Comparison of ENCODE assay signal across 8 cellular contexts in the genomic region with DNA sequence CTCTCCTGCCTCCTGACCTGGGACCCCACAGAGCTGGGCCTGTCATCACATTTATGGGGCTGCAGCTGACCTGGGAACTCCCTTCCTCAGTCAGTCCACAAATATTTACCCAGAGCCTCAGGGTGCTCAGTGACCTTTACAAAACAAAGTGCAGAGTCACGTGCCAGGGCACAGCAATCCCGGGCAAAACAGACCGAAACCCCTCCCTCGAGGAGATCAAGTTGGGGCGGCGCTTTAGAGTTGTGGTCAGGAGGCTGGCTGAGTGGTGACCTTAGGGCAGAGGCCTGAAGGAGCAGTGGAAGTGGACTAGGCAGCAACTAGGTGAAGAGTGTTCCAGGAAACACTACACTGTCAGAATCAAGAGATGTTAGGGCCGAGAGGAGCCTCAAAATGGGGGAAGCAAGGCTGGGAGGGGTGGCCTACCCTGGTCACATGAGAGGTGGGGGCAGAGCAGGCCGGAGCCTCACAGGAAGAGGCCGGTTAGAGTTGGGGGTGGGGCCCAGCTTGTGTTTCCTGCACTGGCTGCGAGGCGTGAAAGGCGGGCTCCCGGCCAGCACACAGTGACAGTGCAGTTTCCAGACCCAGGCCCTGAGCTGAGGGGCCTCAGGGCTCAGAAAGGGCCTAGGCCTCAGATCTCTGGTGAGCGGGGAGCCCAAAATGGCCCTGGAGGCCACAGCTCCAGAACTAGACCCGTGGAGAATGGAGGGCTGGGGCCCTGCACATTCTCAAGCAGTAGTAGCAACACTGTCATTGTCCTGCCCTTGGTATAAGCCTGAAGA. TPM values are rescaled to one million over a fixed set of nuclear protein-coding genes. Genes with fewer than 3 reads are reported as not detected.
DNase-seq lines count a peak whose midpoint lies in the region; ATAC-seq and TF ChIP-seq lines count a peak whose summit lies in the region.

No MANE protein-coding gene starts in this region.

- DNase-seq in NCI-H748 (lab: John Stamatoyannopoulos, UW; ENCODE audit: unreplicated experiment): peak; percentile 88
- DNase-seq in activated CD4-positive, alpha-beta T cell treated with anti-CD3 and anti-CD28 coated beads, Interleukin-2, amount 50 U/mL, for 4 hours: peak; percentile 39 to 44
- peak; percentile 91 for DNase-seq in ecto neural progenitor cell (ENCODE audit: low spot score)
- peak; percentile 99 for DNase-seq in lower lobe of right lung
- peak; percentile 78 to 94 (median 79) for DNase-seq in stimulated activated CD4-positive, alpha-beta T cell treated with anti-CD3 and anti-CD28 coated beads, TNF-alpha, amount 100 ng/mL, for 24 hours (ENCODE audit: low read depth in 3 of 3)

- ATAC-seq in GM19324 (IDR thresholded peaks at IDR 0.05; ENCODE audit: low FRiP score, unreplicated experiment) (peak; percentile 35), HG03520 (IDR thresholded peaks at IDR 0.05; ENCODE audit: unreplicated experiment) (peak; percentile 29), lower lobe of right lung (peak; percentile 54 to 67)

- intact Hi-C loops in lower lobe of right lung (cut with DNase I): no loop called here

- peak overlapping the region; percentile 99 for H3K9ac ChIP-seq in BLaER1

- H3K27ac ChIP-seq in BLaER1 (peak overlapping the region; percentile 99), lower lobe of right lung (peak overlapping the region; percentile 100)

- no peak for TF ChIP-seq CTCF in lower lobe of right lung (IDR thresholded peaks at IDR 0.05)

- H3K27me3 ChIP-seq in BLaER1 (no peaks in the 10 kb centered on the region), lower lobe of right lung (ENCODE audit: low read depth) (no peaks in the 10 kb centered on the region)

- peaks cover 12% of the 10 kb centered on the region for H4K20me1 ChIP-seq in BLaER1

- H3K4me3 ChIP-seq in BLaER1 (peak overlapping the region; percentile 90), lower lobe of right lung (peak overlapping the region; percentile 91)

- peak overlapping the region; percentile 94 for H3K4me2 ChIP-seq in BLaER1

- H3K36me3 ChIP-seq in BLaER1 (peaks cover 6% of the 10 kb centered on the region), lower lobe of right lung (peaks cover 3% of the 10 kb centered on the region)

- peaks cover 74% of the 10 kb centered on the region for H3K4me1 ChIP-seq in BLaER1
- H3K4me1 ChIP-seq in lower lobe of right lung: peaks cover 58% of the 10 kb centered on the region

- H3K9me3 ChIP-seq in BLaER1: no peaks in the 10 kb centered on the region
- no peaks in the 10 kb centered on the region for H3K9me3 ChIP-seq in lower lobe of right lung

RNA-seq across cellular contexts. Expression of a gene that starts 3.7 kb away (rescaled TPM):
- total RNA-seq in lower lobe of right lung: 980 TPM

RNA-seq across cellular contexts. Expression of a gene that starts 32.4 kb away (rescaled TPM):
- 22.6 TPM for total RNA-seq in lower lobe of right lung

RNA-seq across cellular contexts. Expression of a gene that starts 36.4 kb away (rescaled TPM):
- total RNA-seq in lower lobe of right lung: 13.0 TPM

Comparison
In these comparisons a context has a peak if more than half of its experiments do, and no peak if none do; other contexts are left out.
1. Peak in every context shown above with its lines: DNase-seq, ATAC-seq, H3K4me3 ChIP-seq and H3K27ac ChIP-seq.
2. DNase-seq: peak in every context shown above with its lines; median percentile 99 in lower lobe of right lung; 91 in ecto neural progenitor cell; 88 in NCI-H748; 79 in stimulated activated CD4-positive, alpha-beta T cell treated with anti-CD3 and anti-CD28 coated beads, TNF-alpha, amount 100 ng/mL, for 24 hours; 42 in activated CD4-positive, alpha-beta T cell treated with anti-CD3 and anti-CD28 coated beads, Interleukin-2, amount 50 U/mL, for 4 hours.